In the genomic region with DNA sequence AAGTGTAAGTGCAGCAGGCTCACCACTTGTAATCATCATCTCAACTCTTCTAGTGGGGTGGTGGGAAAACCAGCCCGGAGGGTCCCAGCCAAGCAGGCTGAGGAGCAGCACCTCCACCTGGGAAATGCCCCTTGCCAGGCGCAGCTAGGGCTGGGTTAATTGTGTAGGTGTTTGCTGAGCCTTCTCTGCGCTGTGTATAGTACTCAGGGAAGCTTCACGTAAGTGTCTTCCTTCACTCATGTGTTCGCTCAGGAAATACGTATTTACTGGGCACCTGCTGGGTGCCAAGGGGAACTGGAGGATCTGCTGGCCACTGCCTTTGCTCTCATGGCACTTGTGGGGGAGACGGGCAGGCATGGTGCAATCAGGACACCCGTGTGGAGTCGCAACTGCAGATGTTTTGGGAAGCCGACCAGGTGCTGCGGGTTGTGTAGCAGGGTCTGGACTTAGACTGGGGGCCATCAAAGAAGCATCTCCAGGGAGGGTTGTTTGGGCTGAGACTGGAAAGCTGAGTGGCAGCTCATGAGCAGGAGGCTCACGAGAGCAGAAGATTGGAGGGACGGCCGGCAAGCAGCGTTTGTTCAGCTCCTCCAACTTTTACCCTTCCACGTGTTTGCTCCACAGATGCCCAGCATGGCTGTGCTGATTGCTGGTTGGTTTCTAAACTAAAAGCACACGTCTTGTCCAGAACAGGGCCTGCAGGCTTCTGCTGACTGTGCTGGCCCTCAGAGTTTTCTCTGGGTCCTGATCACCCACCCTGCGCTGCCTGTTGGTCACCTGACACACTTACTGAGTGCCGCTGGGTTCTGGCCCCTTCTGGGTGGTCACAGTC, we compare ENCODE assay signal across 1 cellular context.
TF ChIP-seq lines count a peak whose summit lies in the region.

No MANE protein-coding gene starts in this region.

TF ChIP-seq in GM23338, 12 proteins besides CTCF, POLR2A, EP300 and RAD21 (continued from another document):
- TF ChIP-seq, protein P1, sequence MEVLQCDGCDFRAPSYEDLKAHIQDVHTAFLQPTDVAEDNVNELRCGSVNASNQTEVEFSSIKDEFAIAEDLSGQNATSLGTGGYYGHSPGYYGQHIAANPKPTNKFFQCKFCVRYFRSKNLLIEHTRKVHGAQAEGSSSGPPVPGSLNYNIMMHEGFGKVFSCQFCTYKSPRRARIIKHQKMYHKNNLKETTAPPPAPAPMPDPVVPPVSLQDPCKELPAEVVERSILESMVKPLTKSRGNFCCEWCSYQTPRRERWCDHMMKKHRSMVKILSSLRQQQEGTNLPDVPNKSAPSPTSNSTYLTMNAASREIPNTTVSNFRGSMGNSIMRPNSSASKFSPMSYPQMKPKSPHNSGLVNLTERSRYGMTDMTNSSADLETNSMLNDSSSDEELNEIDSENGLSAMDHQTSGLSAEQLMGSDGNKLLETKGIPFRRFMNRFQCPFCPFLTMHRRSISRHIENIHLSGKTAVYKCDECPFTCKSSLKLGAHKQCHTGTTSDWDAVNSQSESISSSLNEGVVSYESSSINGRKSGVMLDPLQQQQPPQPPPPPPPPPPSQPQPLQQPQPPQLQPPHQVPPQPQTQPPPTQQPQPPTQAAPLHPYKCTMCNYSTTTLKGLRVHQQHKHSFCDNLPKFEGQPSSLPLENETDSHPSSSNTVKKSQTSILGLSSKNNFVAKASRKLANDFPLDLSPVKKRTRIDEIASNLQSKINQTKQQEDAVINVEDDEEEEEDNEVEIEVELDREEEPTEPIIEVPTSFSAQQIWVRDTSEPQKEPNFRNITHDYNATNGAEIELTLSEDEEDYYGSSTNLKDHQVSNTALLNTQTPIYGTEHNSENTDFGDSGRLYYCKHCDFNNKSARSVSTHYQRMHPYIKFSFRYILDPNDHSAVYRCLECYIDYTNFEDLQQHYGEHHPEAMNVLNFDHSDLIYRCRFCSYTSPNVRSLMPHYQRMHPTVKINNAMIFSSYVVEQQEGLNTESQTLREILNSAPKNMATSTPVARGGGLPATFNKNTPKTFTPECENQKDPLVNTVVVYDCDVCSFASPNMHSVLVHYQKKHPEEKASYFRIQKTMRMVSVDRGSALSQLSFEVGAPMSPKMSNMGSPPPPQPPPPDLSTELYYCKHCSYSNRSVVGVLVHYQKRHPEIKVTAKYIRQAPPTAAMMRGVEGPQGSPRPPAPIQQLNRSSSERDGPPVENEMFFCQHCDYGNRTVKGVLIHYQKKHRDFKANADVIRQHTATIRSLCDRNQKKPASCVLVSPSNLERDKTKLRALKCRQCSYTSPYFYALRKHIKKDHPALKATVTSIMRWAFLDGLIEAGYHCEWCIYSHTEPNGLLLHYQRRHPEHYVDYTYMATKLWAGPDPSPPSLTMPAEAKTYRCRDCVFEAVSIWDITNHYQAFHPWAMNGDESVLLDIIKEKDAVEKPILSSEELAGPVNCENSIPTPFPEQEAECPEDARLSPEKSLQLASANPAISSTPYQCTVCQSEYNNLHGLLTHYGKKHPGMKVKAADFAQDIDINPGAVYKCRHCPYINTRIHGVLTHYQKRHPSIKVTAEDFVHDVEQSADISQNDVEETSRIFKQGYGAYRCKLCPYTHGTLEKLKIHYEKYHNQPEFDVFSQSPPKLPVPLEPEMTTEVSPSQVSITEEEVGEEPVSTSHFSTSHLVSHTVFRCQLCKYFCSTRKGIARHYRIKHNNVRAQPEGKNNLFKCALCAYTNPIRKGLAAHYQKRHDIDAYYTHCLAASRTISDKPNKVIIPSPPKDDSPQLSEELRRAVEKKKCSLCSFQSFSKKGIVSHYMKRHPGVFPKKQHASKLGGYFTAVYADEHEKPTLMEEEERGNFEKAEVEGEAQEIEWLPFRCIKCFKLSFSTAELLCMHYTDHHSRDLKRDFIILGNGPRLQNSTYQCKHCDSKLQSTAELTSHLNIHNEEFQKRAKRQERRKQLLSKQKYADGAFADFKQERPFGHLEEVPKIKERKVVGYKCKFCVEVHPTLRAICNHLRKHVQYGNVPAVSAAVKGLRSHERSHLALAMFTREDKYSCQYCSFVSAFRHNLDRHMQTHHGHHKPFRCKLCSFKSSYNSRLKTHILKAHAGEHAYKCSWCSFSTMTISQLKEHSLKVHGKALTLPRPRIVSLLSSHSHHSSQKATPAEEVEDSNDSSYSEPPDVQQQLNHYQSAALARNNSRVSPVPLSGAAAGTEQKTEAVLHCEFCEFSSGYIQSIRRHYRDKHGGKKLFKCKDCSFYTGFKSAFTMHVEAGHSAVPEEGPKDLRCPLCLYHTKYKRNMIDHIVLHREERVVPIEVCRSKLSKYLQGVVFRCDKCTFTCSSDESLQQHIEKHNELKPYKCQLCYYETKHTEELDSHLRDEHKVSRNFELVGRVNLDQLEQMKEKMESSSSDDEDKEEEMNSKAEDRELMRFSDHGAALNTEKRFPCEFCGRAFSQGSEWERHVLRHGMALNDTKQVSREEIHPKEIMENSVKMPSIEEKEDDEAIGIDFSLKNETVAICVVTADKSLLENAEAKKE (CRISPR knock-in tag; IDR thresholded peaks at IDR 0.05): no peak
- no peak for TF ChIP-seq NANOG (IDR thresholded peaks at IDR 0.05; ENCODE audit: borderline replicate concordance)
- TF ChIP-seq CREB1 (CRISPR knock-in tag; IDR thresholded peaks at IDR 0.05; ENCODE audit: low read depth): no peak
- no peak for TF ChIP-seq REST (IDR thresholded peaks at IDR 0.05; ENCODE audit: unreplicated experiment)
- TF ChIP-seq STAT1 (IDR thresholded peaks at IDR 0.05; ENCODE audit: unreplicated experiment): no peak
- TF ChIP-seq ZNF114 (CRISPR knock-in tag; IDR thresholded peaks at IDR 0.05): no peak
- TF ChIP-seq, protein P2, sequence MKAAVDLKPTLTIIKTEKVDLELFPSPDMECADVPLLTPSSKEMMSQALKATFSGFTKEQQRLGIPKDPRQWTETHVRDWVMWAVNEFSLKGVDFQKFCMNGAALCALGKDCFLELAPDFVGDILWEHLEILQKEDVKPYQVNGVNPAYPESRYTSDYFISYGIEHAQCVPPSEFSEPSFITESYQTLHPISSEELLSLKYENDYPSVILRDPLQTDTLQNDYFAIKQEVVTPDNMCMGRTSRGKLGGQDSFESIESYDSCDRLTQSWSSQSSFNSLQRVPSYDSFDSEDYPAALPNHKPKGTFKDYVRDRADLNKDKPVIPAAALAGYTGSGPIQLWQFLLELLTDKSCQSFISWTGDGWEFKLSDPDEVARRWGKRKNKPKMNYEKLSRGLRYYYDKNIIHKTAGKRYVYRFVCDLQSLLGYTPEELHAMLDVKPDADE (IDR thresholded peaks at IDR 0.05): no peak
TF ChIP-seq in GM23338: peak in this region for 0.
